16 cellular contexts compared by ENCODE assay signal in genomic region chr1:112406771-112407170, GRCh38. TPM values are rescaled to one million over a fixed set of nuclear protein-coding genes. Genes with fewer than 3 reads are reported as not detected.
DNase-seq lines count a peak whose midpoint lies in the region; FAIRE-seq and TF ChIP-seq lines count a peak whose summit lies in the region.
"Had no signal": no experiment of that assay in that cellular context is flagged by ENCODE, and none has a peak within 500 bp of the region (broad histone marks: within the 10 kb centered on the region; RNA-seq: fewer than 3 reads in every experiment).

No MANE protein-coding gene starts in this region.

- peak overlapping the region; percentile 64 for H3K27ac Mint-ChIP-seq in MCF 10A (ENCODE audit: low read depth, unreplicated experiment)
- H3K27ac Mint-ChIP-seq: B cell; CD8-positive, alpha-beta T cell had no signal

- H3K27ac ChIP-seq in mammary epithelial cell (ENCODE audit: insufficient read depth, low read depth, low read length) (no peak overlapping the region), SK-N-MC (0 out of 2 replicates have a peak overlapping the region, but pooled peaks have one; percentile 20), osteoblast (ENCODE audit: low read depth, low read length) (peak overlapping the region; percentile 9)
- H3K27ac ChIP-seq: BLaER1 treated with 17β-estradiol and CSF1 and Interleukin-3, amounts not matched to agents 10 nM and 100 nM had no signal

- DNase-seq in MCF 10A (ENCODE audit: unreplicated experiment) (no peak), mammary epithelial cell (no peak), SK-N-MC (ENCODE audit: low read depth, low spot score) (no peak), osteoblast (ENCODE audit: insufficient read length, low spot score, missing footprints) (no peak), NCI-H1417 treated with DMSO at 0.1 percent for 48 hours (lab: John Stamatoyannopoulos, UW) (no peak), NCI-H1105 treated with DMSO at 0.1 percent for 48 hours (lab: John Stamatoyannopoulos, UW) (no peak), D721Med (ENCODE audit: insufficient read length, low spot score) (no peak)
- DNase-seq: CD8-positive, alpha-beta T cell; GOT3; H7 had no signal

- dilution Hi-C loops in mammary epithelial cell (cut with HindIII; ENCODE audit: low sequenced_read_pairs), result no loop called here

- no peaks in the 10 kb centered on the region for H3K27me3 Mint-ChIP-seq in MCF 10A (ENCODE audit: insufficient read depth, unreplicated experiment)
- H3K27me3 Mint-ChIP-seq: B cell had no signal

- H3K79me2 ChIP-seq in mammary epithelial cell (ENCODE audit: insufficient read depth, low read length) (peaks cover 93% of the 10 kb centered on the region), osteoblast (ENCODE audit: insufficient read depth, low read length) (peaks cover 81% of the 10 kb centered on the region)

- no peak for FAIRE-seq in D721Med (lab: Jason Lieb, UNC)
- FAIRE-seq: G401.6, GM12891, GM19239, HepG2 had no signal

- H3K27me3 ChIP-seq in mammary epithelial cell (ENCODE audit: insufficient read depth, low read length) (no peaks in the 10 kb centered on the region), osteoblast (ENCODE audit: insufficient read depth, low read length) (no peaks in the 10 kb centered on the region)
- H3K27me3 ChIP-seq: BLaER1 treated with 17β-estradiol and CSF1 and Interleukin-3, amounts not matched to agents 10 nM and 100 nM had no signal

- H4K20me1 ChIP-seq in mammary epithelial cell (ENCODE audit: insufficient read depth, low read length) (no peaks in the 10 kb centered on the region), osteoblast (ENCODE audit: insufficient read depth, low read length) (no peaks in the 10 kb centered on the region)

- intact Hi-C loops in MCF 10A (cut with micrococcal nuclease) (no loop called here), mammary epithelial cell (cut with micrococcal nuclease) (no loop called here)

- in situ Hi-C loops in mammary epithelial cell (cut with MboI; ENCODE audit: low sequenced_read_pairs in 2 of 2), result no loop called here

- H2AFZ ChIP-seq in mammary epithelial cell (ENCODE audit: low read depth, low read length) (no peak overlapping the region), osteoblast (ENCODE audit: low read length) (no peak overlapping the region)

- H3K4me2 ChIP-seq in mammary epithelial cell (ENCODE audit: insufficient read depth, low read depth, low read length) (no peak overlapping the region), osteoblast (ENCODE audit: insufficient read depth, low read length) (no peak overlapping the region)
- H3K4me2 ChIP-seq: BLaER1 treated with 17β-estradiol and CSF1 and Interleukin-3, amounts not matched to agents 10 nM and 100 nM had no signal

- CTCF ChIA-PET in MCF 10A (lab: Yijun Ruan, JAX), result interaction anchor here (1.2 to 2.1 kb wide), 2 partner anchors 60 to 108 kb away, joined by 3 to 6 read pairs; no protein-coding TSS in a partner anchor
- CTCF ChIA-PET in mammary epithelial cell (lab: Charles Lee; ENCODE audit: low non-redundant PET), result no interaction called here

- peaks cover 31% of the 10 kb centered on the region for H3K4me1 Mint-ChIP-seq in MCF 10A (ENCODE audit: insufficient read depth, unreplicated experiment)
- H3K4me1 Mint-ChIP-seq: B cell had no signal

- H3K4me1 ChIP-seq in mammary epithelial cell (ENCODE audit: insufficient read depth, low read length) (peaks cover 17% of the 10 kb centered on the region), osteoblast (ENCODE audit: insufficient read depth, low read length) (peaks cover 42% of the 10 kb centered on the region)

- H3K4me3 Mint-ChIP-seq in MCF 10A (ENCODE audit: unreplicated experiment), result no peak overlapping the region
- H3K4me3 Mint-ChIP-seq: B cell; CD8-positive, alpha-beta T cell had no signal

- no peaks in the 10 kb centered on the region for H3K9me3 Mint-ChIP-seq in MCF 10A (ENCODE audit: unreplicated experiment)
- H3K9me3 Mint-ChIP-seq: CD8-positive, alpha-beta T cell had no signal

- H3K36me3 Mint-ChIP-seq in MCF 10A (ENCODE audit: insufficient read depth, unreplicated experiment), result peaks cover 18% of the 10 kb centered on the region
- H3K36me3 Mint-ChIP-seq: CD8-positive, alpha-beta T cell had no signal

- BruUV-seq in MCF 10A (replicated peaks; lab: Mats Ljungman, UMichigan), result no TSS peak
- no TSS peak for BruUV-seq in mammary epithelial cell (replicated peaks; lab: Mats Ljungman, UMichigan)

- WGBS in mammary epithelial cell (ENCODE audit: low coverage, missing lambda C conversion rate), result 100% methylated on average over 1 of the region's 1 CpG

- H3K9ac ChIP-seq in mammary epithelial cell (ENCODE audit: insufficient read depth, low read length) (no peak overlapping the region), SK-N-MC (ENCODE audit: insufficient read length) (no peak overlapping the region)
- H3K9ac ChIP-seq: BLaER1 treated with 17β-estradiol and CSF1 and Interleukin-3, amounts not matched to agents 10 nM and 100 nM had no signal

- TF ChIP-seq CTCF in MCF 10A (IDR thresholded peaks at IDR 0.05; ENCODE audit: unreplicated experiment), result no peak
- no peak for TF ChIP-seq CTCF in mammary epithelial cell (conservative IDR thresholded peaks at IDR 0.05 in 1 of 2, IDR thresholded peaks at IDR 0.05 in 1 of 2; ENCODE audit: extremely low read depth in 1 of 2, insufficient read depth in 1 of 2, low read depth in 1 of 2, low read length in 2 of 2)
- no peak for TF ChIP-seq CTCF in osteoblast (IDR thresholded peaks at IDR 0.05; ENCODE audit: extremely low read depth, low read depth, low read length)
- no peak for TF ChIP-seq CTCF in D721Med (IDR thresholded peaks at IDR 0.05; ENCODE audit: insufficient read depth, missing control alignments)

- POLR2A ChIA-PET in MCF 10A (lab: Yijun Ruan, JAX), result interaction anchor here (1.5 to 8.9 kb wide), 3 partner anchors 11 to 17 kb away, joined by 3 to 65 read pairs (median 5); partner anchors contain the start of gene CTTNBP2NL

- H3K4me3 ChIP-seq in mammary epithelial cell (replicated peaks in 1 of 3; ENCODE audit: insufficient read depth in 1 of 3, low read depth in 2 of 3, low read length in 3 of 3), result no peak overlapping the region
- no peak overlapping the region for H3K4me3 ChIP-seq in SK-N-MC
- no peak overlapping the region for H3K4me3 ChIP-seq in osteoblast (ENCODE audit: insufficient read depth, low read length)
- H3K4me3 ChIP-seq: BLaER1 treated with 17β-estradiol and CSF1 and Interleukin-3, amounts not matched to agents 10 nM and 100 nM had no signal

- H3K36me3 ChIP-seq in mammary epithelial cell (ENCODE audit: insufficient read depth, low read length) (no peaks in the 10 kb centered on the region), SK-N-MC (ENCODE audit: insufficient read depth, low read length) (peaks cover 4% of the 10 kb centered on the region; the same call in 1 of the 2 replicates), osteoblast (ENCODE audit: insufficient read depth, low read length) (peaks cover 1% of the 10 kb centered on the region)

- no peaks in the 10 kb centered on the region for H3K9me3 ChIP-seq in mammary epithelial cell (replicated peaks; ENCODE audit: insufficient read depth, low read length)
- H3K9me3 ChIP-seq in SK-N-MC (ENCODE audit: low read depth, low read length), result no peaks in the 10 kb centered on the region
- H3K9me3 ChIP-seq in osteoblast (ENCODE audit: low read depth, low read length), result no peaks in the 10 kb centered on the region
- H3K9me3 ChIP-seq: BLaER1 treated with 17β-estradiol and CSF1 and Interleukin-3, amounts not matched to agents 10 nM and 100 nM had no signal

RNA-seq across cellular contexts. Expression of gene CTTNBP2NL, which starts 10.8 kb away (rescaled TPM):
- total RNA-seq in MCF 10A (2022) (41.3 and 48.8 TPM in 2 replicates), mammary epithelial cell (10 to 100 TPM; 19.3 to 45.5 TPM), osteoblast (29.5 and 32.2 TPM in 2 replicates)
- 9.0 TPM for polyA plus RNA-seq in mammary epithelial cell
- 10.5 TPM for polyA minus RNA-seq in mammary epithelial cell
- total RNA-seq: CD8-positive, alpha-beta T cell had no signal
